In genomic region chr6:159169557-159170332, GRCh38 we compare ENCODE assay signal across 10 cellular contexts. TPM values are rescaled to one million over a fixed set of nuclear protein-coding genes. Genes with fewer than 3 reads are reported as not detected.
DNase-seq lines count a peak whose midpoint lies in the region; ATAC-seq and TF ChIP-seq lines count a peak whose summit lies in the region.
"Had no signal": no experiment of that assay in that cellular context is flagged by ENCODE, and none has a peak within 500 bp of the region (broad histone marks: within the 10 kb centered on the region; RNA-seq: fewer than 3 reads in every experiment).

No MANE protein-coding gene starts in this region.

- no TSS peak for BruUV-seq in IMR-90 (replicated peaks; lab: Mats Ljungman, UMichigan)

- no peak overlapping the region for H3K27ac ChIP-seq in IMR-90 (ENCODE audit: insufficient read depth, low read length)
- H3K27ac ChIP-seq: C4-2B had no signal

- H3K14ac ChIP-seq in IMR-90 (replicated peaks; ENCODE audit: low read depth, low read length), result no peak overlapping the region

- no peaks in the 10 kb centered on the region for H3K9me3 Mint-ChIP-seq in activated naive CD4-positive, alpha-beta T cell treated with anti-CD3 and anti-CD28 coated beads, Interleukin-2, amount 50 U/mL, for 24 hours

- no peak overlapping the region for H3K56ac ChIP-seq in IMR-90 (ENCODE audit: extremely low read depth, insufficient read depth, low read length)

- H2BK5ac ChIP-seq in IMR-90 (ENCODE audit: low read depth, low read length, poor library complexity, severe bottlenecking), result no peak overlapping the region

- H2AK5ac ChIP-seq in IMR-90 (ENCODE audit: low read depth, low read length), result no peak overlapping the region

- TF ChIP-seq POLR2A in IMR-90 (IDR thresholded peaks at IDR 0.05; ENCODE audit: low read depth, low read length), result no peak

- peak overlapping the region; percentile 79 for H3K4me2 ChIP-seq in IMR-90 (ENCODE audit: low read depth, low read length)

- peak; percentile 12; the same call in 1 of the 2 replicates for ATAC-seq in IMR-90 (ENCODE audit: low read depth)

- H2BK20ac ChIP-seq in IMR-90 (ENCODE audit: low read depth, low read length), result no peak overlapping the region

- no peak for TF ChIP-seq CTCF in IMR-90 (conservative IDR thresholded peaks at IDR 0.05; ENCODE audit: low read depth, low read length)

- POLR2A ChIA-PET in IMR-90 (lab: Charles Lee; ENCODE audit: unreplicated experiment), result no interaction called here

- H4K8ac ChIP-seq in IMR-90 (ENCODE audit: low read depth in 2 of 2, low read length in 2 of 2), result no peak overlapping the region

- H4K20me1 ChIP-seq in IMR-90 (ENCODE audit: insufficient read depth, low read length), result no peaks in the 10 kb centered on the region

- dilution Hi-C loops in IMR-90 (cut with HindIII; ENCODE audit: low sequenced_read_pairs, unreplicated experiment), result no loop called here

- peak; percentile 21 for DNase-seq in NCI-H1694 treated with DMSO at 0.1 percent for 48 hours (lab: John Stamatoyannopoulos, UW)
- no peak for DNase-seq in NCI-H1694 (lab: John Stamatoyannopoulos, UW)
- DNase-seq in IMR-90, result peak; percentile 14
- peak; percentile 13 for DNase-seq in stimulated activated CD4-positive, alpha-beta T cell treated with anti-CD3 and anti-CD28 coated beads, Interleukin-4, amount 100 ng/mL, for 1 hour
- no peak for DNase-seq in activated effector memory CD4-positive, alpha-beta T cell treated with Interleukin-2 at 50 U/mL for 16 hours
- DNase-seq in effector CD8-positive, alpha-beta T cell (lab: John Stamatoyannopoulos, UW), result no peak

- H2BK15ac ChIP-seq in IMR-90 (ENCODE audit: low read depth, low read length), result no peak overlapping the region

- H4K91ac ChIP-seq in IMR-90 (ENCODE audit: insufficient read depth, low read depth, low read length), result no peak overlapping the region

- H3K4me3 Mint-ChIP-seq in activated naive CD4-positive, alpha-beta T cell treated with anti-CD3 and anti-CD28 coated beads, Interleukin-2, amount 50 U/mL, for 24 hours, result peak overlapping the region; percentile 55

- CTCF ChIA-PET in IMR-90 (lab: Yijun Ruan, JAX), result interaction anchor here (0.6 kb wide), 1 partner anchor 9 kb away, joined by 3 read pairs; no protein-coding TSS in a partner anchor

- H4K5ac ChIP-seq in IMR-90 (ENCODE audit: low read depth, low read length), result no peak overlapping the region

- peaks cover 13% of the 10 kb centered on the region for H3K4me1 Mint-ChIP-seq in activated naive CD4-positive, alpha-beta T cell treated with anti-CD3 and anti-CD28 coated beads, Interleukin-2, amount 50 U/mL, for 24 hours

- TF ChIP-seq RAD21 in IMR-90 (IDR thresholded peaks at IDR 0.05; ENCODE audit: low read length), result no peak

- intact Hi-C loops in IMR-90 (cut with micrococcal nuclease), result loop anchor here (10.0 kb wide), 1 partner anchor 765 kb away; no protein-coding TSS in a partner anchor

- peaks cover 48% of the 10 kb centered on the region for H3K27me3 ChIP-seq in IMR-90 (ENCODE audit: control insufficient read depth, insufficient read depth, low read length)

- H3K36me3 ChIP-seq in IMR-90 (ENCODE audit: control insufficient read depth, insufficient read depth, low read length), result no peaks in the 10 kb centered on the region

- no peaks in the 10 kb centered on the region for H3K9me3 ChIP-seq in IMR-90 (ENCODE audit: control insufficient read depth, insufficient read depth, low read length)

- 3% methylated on average over 41 of the region's 87 CpGs; no CpG with 5 or more reads in 1 of the 2 experiments for WGBS in IMR-90 (ENCODE audit: extremely low coverage in 2 of 2, insufficient read length in 1 of 2), 2 experiments

- in situ Hi-C loops in IMR-90 (cut with MboI; ENCODE audit: low sequenced_read_pairs), result loop anchor here (10.0 kb wide), 1 partner anchor 485 kb away; no protein-coding TSS in a partner anchor

- peak overlapping the region; percentile 76 for H2AFZ ChIP-seq in IMR-90 (replicated peaks; ENCODE audit: low read length, poor library complexity)

- H3K4me1 ChIP-seq in IMR-90 (ENCODE audit: control insufficient read depth, insufficient read depth, low read length), result peaks cover 1% of the 10 kb centered on the region; the same call in 1 of the 2 replicates

- H3K36me3 Mint-ChIP-seq in activated naive CD4-positive, alpha-beta T cell treated with anti-CD3 and anti-CD28 coated beads, Interleukin-2, amount 50 U/mL, for 24 hours, result no peaks in the 10 kb centered on the region

- no peaks in the 10 kb centered on the region for H3K79me1 ChIP-seq in IMR-90 (ENCODE audit: low read depth in 1 of 2, low read length in 2 of 2)

- H2BK120ac ChIP-seq in IMR-90 (ENCODE audit: low read depth, low read length), result no peak overlapping the region

- no peak overlapping the region for H3K9ac ChIP-seq in IMR-90 (ENCODE audit: low read depth, low read length)

- H2AK9ac ChIP-seq in IMR-90 (replicated peaks; ENCODE audit: low read depth, low read length, poor library complexity), result no peak overlapping the region

- no peak overlapping the region for H3K23ac ChIP-seq in IMR-90 (ENCODE audit: low read depth, low read length)

- peaks cover 66% of the 10 kb centered on the region for H3K27me3 Mint-ChIP-seq in activated naive CD4-positive, alpha-beta T cell treated with anti-CD3 and anti-CD28 coated beads, Interleukin-2, amount 50 U/mL, for 24 hours

- H3K9me1 ChIP-seq in IMR-90 (ENCODE audit: insufficient read depth, low read length), result no peaks in the 10 kb centered on the region

- H3K18ac ChIP-seq in IMR-90 (ENCODE audit: low read depth, low read length), result no peak overlapping the region

- peak overlapping the region; percentile 34 for H3K4me3 ChIP-seq in IMR-90 (ENCODE audit: insufficient read depth, low read depth, low read length)
- H3K4me3 ChIP-seq in iPS-11a (ENCODE audit: low read depth, low read length), result peak overlapping the region; percentile 13

- H3K4ac ChIP-seq in IMR-90 (ENCODE audit: low read depth, low read length), result no peak overlapping the region

- H3K27ac Mint-ChIP-seq in activated naive CD4-positive, alpha-beta T cell treated with anti-CD3 and anti-CD28 coated beads, Interleukin-2, amount 50 U/mL, for 24 hours, result no peak overlapping the region

TF ChIP-seq in IMR-90, 13 proteins besides CTCF, POLR2A, EP300 and RAD21:
- TF ChIP-seq CHD1 (IDR thresholded peaks at IDR 0.05; ENCODE audit: low read depth, low read length), result no peak
- TF ChIP-seq BHLHE40 (IDR thresholded peaks at IDR 0.05; ENCODE audit: low read depth, low read length), result no peak
- TF ChIP-seq RCOR1 (IDR thresholded peaks at IDR 0.05; ENCODE audit: insufficient replicate concordance, low read length), result no peak
- no peak for TF ChIP-seq FOS (IDR thresholded peaks at IDR 0.05; ENCODE audit: low read depth, low read length)
- no peak for TF ChIP-seq SMC3 (IDR thresholded peaks at IDR 0.05; ENCODE audit: low read depth, low read length)
- no peak for TF ChIP-seq MAFK (IDR thresholded peaks at IDR 0.05; ENCODE audit: low read depth, low read length)
- TF ChIP-seq, protein P1, sequence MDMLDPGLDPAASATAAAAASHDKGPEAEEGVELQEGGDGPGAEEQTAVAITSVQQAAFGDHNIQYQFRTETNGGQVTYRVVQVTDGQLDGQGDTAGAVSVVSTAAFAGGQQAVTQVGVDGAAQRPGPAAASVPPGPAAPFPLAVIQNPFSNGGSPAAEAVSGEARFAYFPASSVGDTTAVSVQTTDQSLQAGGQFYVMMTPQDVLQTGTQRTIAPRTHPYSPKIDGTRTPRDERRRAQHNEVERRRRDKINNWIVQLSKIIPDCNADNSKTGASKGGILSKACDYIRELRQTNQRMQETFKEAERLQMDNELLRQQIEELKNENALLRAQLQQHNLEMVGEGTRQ (IDR thresholded peaks at IDR 0.05; ENCODE audit: low read depth, low read length), result no peak
- TF ChIP-seq MXI1 (IDR thresholded peaks at IDR 0.05; ENCODE audit: borderline replicate concordance, low read depth, low read length), result no peak

RNA-seq across cellular contexts. Expression of gene FNDC1, which starts 0.5 kb away (rescaled TPM):
- total RNA-seq in IMR-90 (2012; rRNA removed), result not detected in 2 replicates
- 0.03 and 0.04 TPM in 2 replicates for polyA plus RNA-seq in IMR-90 (2012; rRNA removed)
- polyA plus RNA-seq in IMR-90 (2012; cell fraction: cytosol; rRNA removed), result 0.03 and 0.06 TPM in 2 replicates
- 0.05 TPM in 2 replicates for polyA plus RNA-seq in IMR-90 (2012; cell fraction: nucleus; rRNA removed; ENCODE audit: low replicate concordance)
- total RNA-seq: T-helper 2 cell treated with Interferon-gamma antibody and Interleukin-4, amounts not matched to agents 100 ng/mL and 5 ng/mL, for 36 hours had no signal

Comparison
In these comparisons a context has a peak if more than half of its experiments do, and no peak if none do; other contexts are left out.
1. DNase-seq: peak in NCI-H1694 treated with DMSO at 0.1 percent for 48 hours (single experiment), IMR-90 (single experiment) and stimulated activated CD4-positive, alpha-beta T cell treated with anti-CD3 and anti-CD28 coated beads, Interleukin-4, amount 100 ng/mL, for 1 hour (single experiment); none in NCI-H1694 (single experiment), activated effector memory CD4-positive, alpha-beta T cell treated with Interleukin-2 at 50 U/mL for 16 hours (single experiment) and effector CD8-positive, alpha-beta T cell (single experiment).